In genomic region chr3:158918008-158918407, GRCh38 we compare ENCODE assay signal across 8 cellular contexts.
A peak's percentile ranks its signal among the peaks of the same experiment; 100 is the strongest.
DNase-seq lines count a peak whose midpoint lies in the region; ATAC-seq, FAIRE-seq and TF ChIP-seq lines count a peak whose summit lies in the region.

No MANE protein-coding gene starts in this region.

- FAIRE-seq in HepG2 (lab: Jason Lieb, UNC), result peak; percentile 75

- TF ChIP-seq EP300 in HepG2 (IDR thresholded peaks at IDR 0.05; ENCODE audit: low read depth in 2 of 2, low read length in 2 of 2) (no peak), HepG2 (CRISPR knock-in tag; IDR thresholded peaks at IDR 0.05; ENCODE audit: borderline replicate concordance) (no peak)

- H4K20me1 ChIP-seq in HepG2 (ENCODE audit: insufficient read depth, low read length), result no peaks in the 10 kb centered on the region

- TF ChIP-seq POLR2A in HepG2 (IDR thresholded peaks at IDR 0.05; ENCODE audit: insufficient read depth in 1 of 2, low read depth in 2 of 2, low read length in 2 of 2), result no peak

- DNase-seq in NCI-H510A treated with DMSO at 0.1 percent for 48 hours (lab: John Stamatoyannopoulos, UW) (peak; percentile 39), NCI-H510A (lab: John Stamatoyannopoulos, UW) (no peak), NCI-H69 (lab: John Stamatoyannopoulos, UW) (peak; percentile 74), MCF 10A (ENCODE audit: unreplicated experiment) (peak; percentile 70), HepG2 (ENCODE audit: low spot score) (peak; percentile 45)
- no peak for DNase-seq in activated CD8-positive, alpha-beta memory T cell treated with anti-CD3 and anti-CD28 coated beads, Interleukin-2, amount 50 U/mL, for 48 hours

- no peaks in the 10 kb centered on the region for H3K4me1 ChIP-seq in HepG2 (ENCODE audit: insufficient read depth, low read length)

- ATAC-seq in GM19438 (IDR thresholded peaks at IDR 0.05; ENCODE audit: low read depth, unreplicated experiment), result peak; percentile 77
- peak; percentile 88 for ATAC-seq in HG03342 (IDR thresholded peaks at IDR 0.05; ENCODE audit: unreplicated experiment)
- ATAC-seq in HepG2, result peak; percentile 99

- H3K4me2 ChIP-seq in HepG2 (ENCODE audit: low read depth, low read length), result no peak overlapping the region

- no peaks in the 10 kb centered on the region for H3K9me3 ChIP-seq in HepG2 (ENCODE audit: low read length)

- peaks cover 31% of the 10 kb centered on the region for H3K27me3 Mint-ChIP-seq in MCF 10A (ENCODE audit: insufficient read depth, unreplicated experiment)

- H3K79me2 ChIP-seq in HepG2 (ENCODE audit: insufficient read depth, low read length), result no peaks in the 10 kb centered on the region

- H2AFZ ChIP-seq in HepG2 (ENCODE audit: low read length), result no peak overlapping the region

- no peak overlapping the region for H3K27ac Mint-ChIP-seq in MCF 10A (ENCODE audit: low read depth, unreplicated experiment)

- BruUV-seq in MCF 10A (replicated peaks; lab: Mats Ljungman, UMichigan), result no TSS peak
- BruUV-seq in HepG2 (replicated peaks; lab: Mats Ljungman, UMichigan), result no TSS peak

- H3K27ac ChIP-seq in HepG2 (ENCODE audit: extremely low read length, insufficient read depth, low read length), result no peak overlapping the region

- H3K4me3 Mint-ChIP-seq in MCF 10A (ENCODE audit: unreplicated experiment), result no peak overlapping the region

- H3K4me1 Mint-ChIP-seq in MCF 10A (ENCODE audit: insufficient read depth, unreplicated experiment), result no peaks in the 10 kb centered on the region

- no peak for TF ChIP-seq RAD21 in HepG2 (CRISPR knock-in tag; IDR thresholded peaks at IDR 0.05)

- WGBS in HepG2 (ENCODE audit: low lambda C conversion rate), result 0% methylated on average over 1 of the region's 3 CpGs

- no peaks in the 10 kb centered on the region for H3K36me3 Mint-ChIP-seq in MCF 10A (ENCODE audit: insufficient read depth, unreplicated experiment)

- in situ Hi-C loops in HepG2 (cut with HindIII; ENCODE audit: extremely low pct_ligation_motif_present, low pct_unique_long_range_greater_than_20kb), result loop anchor here (5.0 kb wide), 1 partner anchor 344 kb away; no protein-coding TSS in a partner anchor

- TF ChIP-seq CTCF in MCF 10A (IDR thresholded peaks at IDR 0.05; ENCODE audit: unreplicated experiment) (peak; percentile 72), HepG2 (CRISPR knock-in tag; IDR thresholded peaks at IDR 0.05) (peak; percentile 68)

- no peaks in the 10 kb centered on the region for H3K36me3 ChIP-seq in HepG2 (replicated peaks in 1 of 2; ENCODE audit: control insufficient read depth in 1 of 2, insufficient read depth in 2 of 2, low read length in 2 of 2)

- H3K9ac ChIP-seq in HepG2 (ENCODE audit: insufficient read depth, low read depth, low read length), result no peak overlapping the region

- H3K4me3 ChIP-seq in HepG2 (replicated peaks in 1 of 3; ENCODE audit: insufficient read depth in 1 of 3, low read depth in 2 of 3, low read length in 3 of 3), result no peak overlapping the region

- intact Hi-C loops in MCF 10A (cut with micrococcal nuclease) (loop anchor here (1.0 kb wide), 2 partner anchors 334 to 342 kb away; no protein-coding TSS in a partner anchor), HepG2 (cut with micrococcal nuclease; ENCODE audit: unreplicated experiment) (loop anchor here (1.0 to 2.0 kb wide), 2 partner anchors 335 to 342 kb away; no protein-coding TSS in a partner anchor)

- CTCF ChIA-PET in MCF 10A (lab: Yijun Ruan, JAX) (interaction anchor here (0.6 to 3.9 kb wide), 23 partner anchors 10 to 1564 kb away, joined by 3 to 43 read pairs (median 4); no protein-coding TSS in a partner anchor), HepG2 (lab: Yijun Ruan, JAX; ENCODE audit: low intra/inter-chr PET ratio, low total read pairs) (interaction anchor here (1.8 kb wide), 1 partner anchor 342 kb away, joined by 13 read pairs; no protein-coding TSS in a partner anchor)

- H3K27me3 ChIP-seq in HepG2 (ENCODE audit: control insufficient read depth in 1 of 2, insufficient read depth in 2 of 2, low read length in 2 of 2), result no peaks in the 10 kb centered on the region

- POLR2A ChIA-PET in MCF 10A (lab: Yijun Ruan, JAX) (interaction anchor here (0.7 kb wide), 1 partner anchor 121 kb away, joined by 3 read pairs; no protein-coding TSS in a partner anchor), HepG2 (lab: Yijun Ruan, JAX) (no interaction called here)

- H3K9me3 Mint-ChIP-seq in MCF 10A (ENCODE audit: unreplicated experiment), result no peaks in the 10 kb centered on the region

TF ChIP-seq in HepG2, 621 proteins besides CTCF, POLR2A, EP300 and RAD21:
- no peak for TF ChIP-seq ZNF24 (IDR thresholded peaks at IDR 0.05)
- peak; percentile 58 for TF ChIP-seq SMC3 (IDR thresholded peaks at IDR 0.05; ENCODE audit: low read length)
- TF ChIP-seq ZFP37 (CRISPR knock-in tag; IDR thresholded peaks at IDR 0.05; ENCODE audit: borderline replicate concordance), result no peak
- no peak for TF ChIP-seq THRA (CRISPR knock-in tag; IDR thresholded peaks at IDR 0.05; ENCODE audit: borderline replicate concordance)
- peak; percentile 62 for TF ChIP-seq STAG1 (CRISPR knock-in tag; IDR thresholded peaks at IDR 0.05)
- no peak for TF ChIP-seq ZNF441 (CRISPR knock-in tag; IDR thresholded peaks at IDR 0.05; ENCODE audit: borderline replicate concordance)

Comparison
In these comparisons a context has a peak if more than half of its experiments do, and no peak if none do; other contexts are left out.
1. DNase-seq: peak in NCI-H510A treated with DMSO at 0.1 percent for 48 hours (single experiment), NCI-H69 (single experiment), MCF 10A (single experiment) and HepG2 (single experiment); none in NCI-H510A (single experiment) and activated CD8-positive, alpha-beta memory T cell treated with anti-CD3 and anti-CD28 coated beads, Interleukin-2, amount 50 U/mL, for 48 hours (single experiment).
2. Peak in every context shown above with its lines, with median percentiles within 50 percentile points of each other: ATAC-seq.